ENCODE assay signal across 8 cellular contexts in genomic region chr10:132229834-132230556, GRCh38. TPM values are rescaled to one million over a fixed set of nuclear protein-coding genes. Genes with fewer than 3 reads are reported as not detected.
A peak's percentile ranks its signal among the peaks of the same experiment; 100 is the strongest.
DNase-seq lines count a peak whose midpoint lies in the region; ATAC-seq and TF ChIP-seq lines count a peak whose summit lies in the region.

No MANE protein-coding gene starts in this region.

- intact Hi-C loops in left lung (cut with DNase I) = loop anchor here (5.0 to 10.0 kb wide), 2 partner anchors 115 to 227 kb away; no protein-coding TSS in a partner anchor
- intact Hi-C loops in vagina (cut with DNase I) = no loop called here

- ATAC-seq in left lung (peak; percentile 73), GM21381 (IDR thresholded peaks at IDR 0.05; ENCODE audit: unreplicated experiment) (no peak)

- H3K36me3 Mint-ChIP-seq in mesothelial cell of epicardium = no peaks in the 10 kb centered on the region

- H3K36me3 ChIP-seq in DOHH2 (ENCODE audit: control insufficient read depth, low read length) (no peaks in the 10 kb centered on the region), left lung (no peaks in the 10 kb centered on the region), vagina (no peaks in the 10 kb centered on the region)

- no peaks in the 10 kb centered on the region for H4K20me1 ChIP-seq in DOHH2 (ENCODE audit: control insufficient read depth, insufficient read depth, low read depth, low read length)

- H3K79me2 ChIP-seq in DOHH2 (ENCODE audit: control insufficient read depth, low read length) = no peaks in the 10 kb centered on the region

- H3K4me1 ChIP-seq in DOHH2 (ENCODE audit: control insufficient read depth, low read length) = peaks cover 24% of the 10 kb centered on the region
- H3K4me1 ChIP-seq in left lung = peaks cover 3 to 55% of the 10 kb centered on the region in 2 donors
- H3K4me1 ChIP-seq in vagina = peaks cover 9% of the 10 kb centered on the region

- peaks cover 7% of the 10 kb centered on the region for H3K4me1 Mint-ChIP-seq in mesothelial cell of epicardium

- H3K27me3 Mint-ChIP-seq in mesothelial cell of epicardium (ENCODE audit: low read depth) = peaks cover 2% of the 10 kb centered on the region

- H3K27ac Mint-ChIP-seq in mesothelial cell of epicardium = no peak overlapping the region

- H3K9me2 ChIP-seq in DOHH2 (replicated peaks; ENCODE audit: control insufficient read depth, low read length) = no peaks in the 10 kb centered on the region

- DNase-seq in HCEC 1CT (peak; percentile 11), left lung (peak; percentile 58 to 90), vagina (ENCODE audit: extremely low spot score in 2 of 2) (no peak), mesothelial cell of epicardium (ENCODE audit: low spot score in 2 of 2, unreplicated experiment in 2 of 2) (no peak), NAMALWA (ENCODE audit: low spot score) (no peak)
- DNase-seq in activated CD8-positive, alpha-beta memory T cell treated with anti-CD3 and anti-CD28 coated beads, Interleukin-2, amount 50 U/mL, for 48 hours = peak; percentile 68

- H3K4me3 ChIP-seq in DOHH2 (ENCODE audit: low read length) = peak overlapping the region; percentile 28; the same call in 1 of the 2 replicates
- peak overlapping the region; percentile 22 to 35 for H3K4me3 ChIP-seq in left lung
- H3K4me3 ChIP-seq in vagina = peak overlapping the region; percentile 15 to 27

- H3K27ac ChIP-seq in DOHH2 (ENCODE audit: low read depth, low read length) (no peak overlapping the region), left lung (peak overlapping the region; percentile 47 to 70), vagina (peak overlapping the region; percentile 17)

- H3K9me3 Mint-ChIP-seq in mesothelial cell of epicardium = no peaks in the 10 kb centered on the region

- H3F3A ChIP-seq in DOHH2 (ENCODE audit: control insufficient read depth, insufficient read depth) = no peaks in the 10 kb centered on the region

- H3K27me3 ChIP-seq in DOHH2 (ENCODE audit: control insufficient read depth, low read length) = no peaks in the 10 kb centered on the region
- no peaks in the 10 kb centered on the region for H3K27me3 ChIP-seq in left lung
- no peaks in the 10 kb centered on the region for H3K27me3 ChIP-seq in vagina

- H3K9me3 ChIP-seq in DOHH2 (ENCODE audit: control insufficient read depth, insufficient read depth, low read length) = no peaks in the 10 kb centered on the region
- H3K9me3 ChIP-seq in left lung = no peaks in the 10 kb centered on the region
- no peaks in the 10 kb centered on the region for H3K9me3 ChIP-seq in vagina

- no peak overlapping the region for H3K4me3 Mint-ChIP-seq in mesothelial cell of epicardium

- no peak for TF ChIP-seq POLR2A in vagina (IDR thresholded peaks at IDR 0.05)

- TF ChIP-seq CTCF in DOHH2 (IDR thresholded peaks at IDR 0.05; ENCODE audit: low read depth, low read length, poor library complexity, severe bottlenecking) = no peak
- no peak for TF ChIP-seq CTCF in left lung (IDR thresholded peaks at IDR 0.05)
- no peak for TF ChIP-seq CTCF in vagina (IDR thresholded peaks at IDR 0.05)
- no peak for TF ChIP-seq CTCF in mesothelial cell of epicardium (IDR thresholded peaks at IDR 0.05; ENCODE audit: unreplicated experiment)

- peak overlapping the region; percentile 55 for H3K4me2 ChIP-seq in DOHH2 (ENCODE audit: low read length)

RNA-seq across cellular contexts. Expression of gene DPYSL4, which starts 43.2 kb away (rescaled TPM):
- total RNA-seq in left lung (1 to 10 TPM; 1.3 to 3.1 TPM), vagina (0.49 TPM), mesothelial cell of epicardium (13.1 to 18.6 TPM (median 14.4 TPM) in 3 replicates)

Comparison
In these comparisons a context has a peak if more than half of its experiments do, and no peak if none do; other contexts are left out.
1. DNase-seq: peak in HCEC 1CT (single experiment), activated CD8-positive, alpha-beta memory T cell treated with anti-CD3 and anti-CD28 coated beads, Interleukin-2, amount 50 U/mL, for 48 hours (single experiment) and left lung (2 of 2); none in vagina (0 of 2), mesothelial cell of epicardium (0 of 2) and NAMALWA (single experiment).
2. Peak in every context shown above with its lines, with median percentiles within 50 percentile points of each other: H3K4me3 ChIP-seq.